1 cellular context compared by ENCODE assay signal in genomic region chr5:1409386-1410110, GRCh38.
TF ChIP-seq lines count a peak whose summit lies in the region.

No MANE protein-coding gene starts in this region.

TF ChIP-seq in H1, 55 proteins besides CTCF, POLR2A, EP300 and RAD21 (continued from another document):
- TF ChIP-seq RXRA (IDR thresholded peaks at IDR 0.05; ENCODE audit: insufficient read depth, low read depth, low read length): no peak
- TF ChIP-seq SRF (IDR thresholded peaks at IDR 0.05; ENCODE audit: low read depth, low read length): no peak
- no peak for TF ChIP-seq RNF2 (IDR thresholded peaks at IDR 0.05; ENCODE audit: borderline replicate concordance, low read depth, low read length, missing control alignments, poor library complexity, severe bottlenecking)
- TF ChIP-seq KDM4A (IDR thresholded peaks at IDR 0.05; ENCODE audit: low read depth, low read length, severe bottlenecking): no peak
- TF ChIP-seq, protein P1, sequence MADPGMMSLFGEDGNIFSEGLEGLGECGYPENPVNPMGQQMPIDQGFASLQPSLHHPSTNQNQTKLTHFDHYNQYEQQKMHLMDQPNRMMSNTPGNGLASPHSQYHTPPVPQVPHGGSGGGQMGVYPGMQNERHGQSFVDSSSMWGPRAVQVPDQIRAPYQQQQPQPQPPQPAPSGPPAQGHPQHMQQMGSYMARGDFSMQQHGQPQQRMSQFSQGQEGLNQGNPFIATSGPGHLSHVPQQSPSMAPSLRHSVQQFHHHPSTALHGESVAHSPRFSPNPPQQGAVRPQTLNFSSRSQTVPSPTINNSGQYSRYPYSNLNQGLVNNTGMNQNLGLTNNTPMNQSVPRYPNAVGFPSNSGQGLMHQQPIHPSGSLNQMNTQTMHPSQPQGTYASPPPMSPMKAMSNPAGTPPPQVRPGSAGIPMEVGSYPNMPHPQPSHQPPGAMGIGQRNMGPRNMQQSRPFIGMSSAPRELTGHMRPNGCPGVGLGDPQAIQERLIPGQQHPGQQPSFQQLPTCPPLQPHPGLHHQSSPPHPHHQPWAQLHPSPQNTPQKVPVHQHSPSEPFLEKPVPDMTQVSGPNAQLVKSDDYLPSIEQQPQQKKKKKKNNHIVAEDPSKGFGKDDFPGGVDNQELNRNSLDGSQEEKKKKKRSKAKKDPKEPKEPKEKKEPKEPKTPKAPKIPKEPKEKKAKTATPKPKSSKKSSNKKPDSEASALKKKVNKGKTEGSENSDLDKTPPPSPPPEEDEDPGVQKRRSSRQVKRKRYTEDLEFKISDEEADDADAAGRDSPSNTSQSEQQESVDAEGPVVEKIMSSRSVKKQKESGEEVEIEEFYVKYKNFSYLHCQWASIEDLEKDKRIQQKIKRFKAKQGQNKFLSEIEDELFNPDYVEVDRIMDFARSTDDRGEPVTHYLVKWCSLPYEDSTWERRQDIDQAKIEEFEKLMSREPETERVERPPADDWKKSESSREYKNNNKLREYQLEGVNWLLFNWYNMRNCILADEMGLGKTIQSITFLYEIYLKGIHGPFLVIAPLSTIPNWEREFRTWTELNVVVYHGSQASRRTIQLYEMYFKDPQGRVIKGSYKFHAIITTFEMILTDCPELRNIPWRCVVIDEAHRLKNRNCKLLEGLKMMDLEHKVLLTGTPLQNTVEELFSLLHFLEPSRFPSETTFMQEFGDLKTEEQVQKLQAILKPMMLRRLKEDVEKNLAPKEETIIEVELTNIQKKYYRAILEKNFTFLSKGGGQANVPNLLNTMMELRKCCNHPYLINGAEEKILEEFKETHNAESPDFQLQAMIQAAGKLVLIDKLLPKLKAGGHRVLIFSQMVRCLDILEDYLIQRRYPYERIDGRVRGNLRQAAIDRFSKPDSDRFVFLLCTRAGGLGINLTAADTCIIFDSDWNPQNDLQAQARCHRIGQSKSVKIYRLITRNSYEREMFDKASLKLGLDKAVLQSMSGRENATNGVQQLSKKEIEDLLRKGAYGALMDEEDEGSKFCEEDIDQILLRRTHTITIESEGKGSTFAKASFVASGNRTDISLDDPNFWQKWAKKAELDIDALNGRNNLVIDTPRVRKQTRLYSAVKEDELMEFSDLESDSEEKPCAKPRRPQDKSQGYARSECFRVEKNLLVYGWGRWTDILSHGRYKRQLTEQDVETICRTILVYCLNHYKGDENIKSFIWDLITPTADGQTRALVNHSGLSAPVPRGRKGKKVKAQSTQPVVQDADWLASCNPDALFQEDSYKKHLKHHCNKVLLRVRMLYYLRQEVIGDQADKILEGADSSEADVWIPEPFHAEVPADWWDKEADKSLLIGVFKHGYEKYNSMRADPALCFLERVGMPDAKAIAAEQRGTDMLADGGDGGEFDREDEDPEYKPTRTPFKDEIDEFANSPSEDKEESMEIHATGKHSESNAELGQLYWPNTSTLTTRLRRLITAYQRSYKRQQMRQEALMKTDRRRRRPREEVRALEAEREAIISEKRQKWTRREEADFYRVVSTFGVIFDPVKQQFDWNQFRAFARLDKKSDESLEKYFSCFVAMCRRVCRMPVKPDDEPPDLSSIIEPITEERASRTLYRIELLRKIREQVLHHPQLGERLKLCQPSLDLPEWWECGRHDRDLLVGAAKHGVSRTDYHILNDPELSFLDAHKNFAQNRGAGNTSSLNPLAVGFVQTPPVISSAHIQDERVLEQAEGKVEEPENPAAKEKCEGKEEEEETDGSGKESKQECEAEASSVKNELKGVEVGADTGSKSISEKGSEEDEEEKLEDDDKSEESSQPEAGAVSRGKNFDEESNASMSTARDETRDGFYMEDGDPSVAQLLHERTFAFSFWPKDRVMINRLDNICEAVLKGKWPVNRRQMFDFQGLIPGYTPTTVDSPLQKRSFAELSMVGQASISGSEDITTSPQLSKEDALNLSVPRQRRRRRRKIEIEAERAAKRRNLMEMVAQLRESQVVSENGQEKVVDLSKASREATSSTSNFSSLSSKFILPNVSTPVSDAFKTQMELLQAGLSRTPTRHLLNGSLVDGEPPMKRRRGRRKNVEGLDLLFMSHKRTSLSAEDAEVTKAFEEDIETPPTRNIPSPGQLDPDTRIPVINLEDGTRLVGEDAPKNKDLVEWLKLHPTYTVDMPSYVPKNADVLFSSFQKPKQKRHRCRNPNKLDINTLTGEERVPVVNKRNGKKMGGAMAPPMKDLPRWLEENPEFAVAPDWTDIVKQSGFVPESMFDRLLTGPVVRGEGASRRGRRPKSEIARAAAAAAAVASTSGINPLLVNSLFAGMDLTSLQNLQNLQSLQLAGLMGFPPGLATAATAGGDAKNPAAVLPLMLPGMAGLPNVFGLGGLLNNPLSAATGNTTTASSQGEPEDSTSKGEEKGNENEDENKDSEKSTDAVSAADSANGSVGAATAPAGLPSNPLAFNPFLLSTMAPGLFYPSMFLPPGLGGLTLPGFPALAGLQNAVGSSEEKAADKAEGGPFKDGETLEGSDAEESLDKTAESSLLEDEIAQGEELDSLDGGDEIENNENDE (IDR thresholded peaks at IDR 0.05; ENCODE audit: insufficient replicate concordance, low read length): no peak
- TF ChIP-seq TAF7 (optimal IDR thresholded peaks at IDR 0.05; ENCODE audit: borderline replicate concordance, low read depth, low read length): no peak
